Comparison of ENCODE assay signal across 8 cellular contexts in genomic region chr3:3196148-3196861, GRCh38. TPM values are rescaled to one million over a fixed set of nuclear protein-coding genes. Genes with fewer than 3 reads are reported as not detected.
DNase-seq lines count a peak whose midpoint lies in the region; ATAC-seq, FAIRE-seq and TF ChIP-seq lines count a peak whose summit lies in the region.

No MANE protein-coding gene starts in this region.

- H3K4me3 ChIP-seq in A549 (no peak overlapping the region), Panc1 (ENCODE audit: low read depth in 2 of 2, low read length in 2 of 2) (no peak overlapping the region), foreskin fibroblast (ENCODE audit: low read depth in 1 of 2, low read length in 2 of 2) (no peak overlapping the region)

- H3K36me3 ChIP-seq in Panc1 (ENCODE audit: control insufficient read depth, insufficient read depth, low read length): no peaks in the 10 kb centered on the region

- no peak overlapping the region for H3K4me2 ChIP-seq in A549

- no peak overlapping the region for H3K27ac Mint-ChIP-seq in stimulated activated memory B cell treated with anti-CD40 and anti-IgM and Interleukin-4, amounts not matched to agents 10 μg/mL and 1 μg/mL and 100 μg/mL, for 72 hours

- peak; percentile 31 to 67; a peak in 3 of 5 replicates for TF ChIP-seq RAD21 in A549 (conservative IDR thresholded peaks at IDR 0.05 in 1 of 2, IDR thresholded peaks at IDR 0.05 in 1 of 2)

- no peak for TF ChIP-seq EP300 in A549 (IDR thresholded peaks at IDR 0.05)

- POLR2A ChIA-PET in A549 (lab: Yijun Ruan, JAX) (no interaction called here), Panc1 (lab: Charles Lee) (no interaction called here)

- no peak for FAIRE-seq in A549 (lab: Jason Lieb, UNC)

- intact Hi-C loops in Panc1 (cut with micrococcal nuclease; ENCODE audit: unreplicated experiment): loop anchor here (1.0 kb wide), 1 partner anchor 1094 kb away; no protein-coding TSS in a partner anchor

- no peak overlapping the region for H3K4me3 Mint-ChIP-seq in stimulated activated memory B cell treated with anti-CD40 and anti-IgM and Interleukin-4, amounts not matched to agents 10 μg/mL and 1 μg/mL and 100 μg/mL, for 72 hours

- no peaks in the 10 kb centered on the region for H3K36me3 Mint-ChIP-seq in stimulated activated memory B cell treated with anti-CD40 and anti-IgM and Interleukin-4, amounts not matched to agents 10 μg/mL and 1 μg/mL and 100 μg/mL, for 72 hours

- H3K4me1 ChIP-seq in A549: no peaks in the 10 kb centered on the region
- H3K4me1 ChIP-seq in Panc1 (ENCODE audit: control insufficient read depth, insufficient read depth, low read length): no peaks in the 10 kb centered on the region

- H3K27ac ChIP-seq in A549 (no peak overlapping the region), Panc1 (ENCODE audit: low read length) (no peak overlapping the region)

- in situ Hi-C loops in Panc1 (cut with HindIII; ENCODE audit: low pct_unique_long_range_greater_than_20kb, low sequenced_read_pairs): no loop called here

- peaks cover 8% of the 10 kb centered on the region for H3K27me3 Mint-ChIP-seq in stimulated activated memory B cell treated with anti-CD40 and anti-IgM and Interleukin-4, amounts not matched to agents 10 μg/mL and 1 μg/mL and 100 μg/mL, for 72 hours

- peak; percentile 38; the same call in 2 of the 3 replicates for TF ChIP-seq CTCF in A549 (IDR thresholded peaks at IDR 0.05)
- TF ChIP-seq CTCF in GM10266 (IDR thresholded peaks at IDR 0.05; ENCODE audit: control insufficient read depth, insufficient read depth, low read depth, missing control alignments): peak; percentile 48
- peak; percentile 77 for TF ChIP-seq CTCF in Panc1 (IDR thresholded peaks at IDR 0.05)
- peak; percentile 40 for TF ChIP-seq CTCF in foreskin fibroblast (IDR thresholded peaks at IDR 0.05; ENCODE audit: low read depth, low read length)

- peaks cover 9% of the 10 kb centered on the region for H3K4me1 Mint-ChIP-seq in stimulated activated memory B cell treated with anti-CD40 and anti-IgM and Interleukin-4, amounts not matched to agents 10 μg/mL and 1 μg/mL and 100 μg/mL, for 72 hours

- DNase-seq in A549 (ENCODE audit: low read depth in 1 of 2, low spot score in 1 of 2) (peak; percentile 13 to 22), GM10266 (ENCODE audit: extremely low spot score) (no peak), Panc1 (ENCODE audit: low read depth, low spot score) (no peak), foreskin fibroblast (peak in 1 of 2 donors; percentile 12)
- DNase-seq in activated CD4-positive, CD25-positive, alpha-beta regulatory T cell (lab: John Stamatoyannopoulos, UW): no peak

- CTCF ChIA-PET in A549 (lab: Yijun Ruan, JAX) (interaction anchor here (0.8 kb wide), 1 partner anchor 1093 kb away, joined by 3 read pairs; no protein-coding TSS in a partner anchor), Panc1 (lab: Charles Lee) (no interaction called here)

- no peak for TF ChIP-seq POLR2A in A549 (IDR thresholded peaks at IDR 0.05; ENCODE audit: low read length)

- ATAC-seq in A549 (peak in 1 of 2 experiments; percentile 75; a peak in 4 of 6 replicates), Panc1 (0 out of 2 replicates have a peak, but pooled peaks have one; percentile 63), HG02588 (IDR thresholded peaks at IDR 0.05; ENCODE audit: unreplicated experiment) (no peak), GM21423 (IDR thresholded peaks at IDR 0.05; ENCODE audit: unreplicated experiment) (no peak)
- ATAC-seq in stimulated activated memory B cell treated with anti-CD40 and anti-IgM and Interleukin-4, amounts not matched to agents 10 μg/mL and 1 μg/mL and 100 μg/mL, for 72 hours: no peak

- WGBS in A549 (ENCODE audit: missing lambda C conversion rate): 45% methylated on average over 6 of the region's 6 CpGs

- no peaks in the 10 kb centered on the region; the same call in 1 of the 2 replicates for H3K27me3 ChIP-seq in Panc1 (ENCODE audit: control insufficient read depth, insufficient read depth, low read length)

- H3K9me3 ChIP-seq in A549 (no peaks in the 10 kb centered on the region), Panc1 (ENCODE audit: control insufficient read depth, insufficient read depth, low read depth, low read length) (no peaks in the 10 kb centered on the region)

- no peaks in the 10 kb centered on the region for H3K9me3 Mint-ChIP-seq in stimulated activated memory B cell treated with anti-CD40 and anti-IgM and Interleukin-4, amounts not matched to agents 10 μg/mL and 1 μg/mL and 100 μg/mL, for 72 hours

- BruUV-seq in Panc1 (replicated peaks; lab: Mats Ljungman, UMichigan): no TSS peak

TF ChIP-seq in A549, 52 proteins besides CTCF, POLR2A, EP300 and RAD21:
- TF ChIP-seq SMC3 (IDR thresholded peaks at IDR 0.05): 0 out of 3 replicates have a peak, but pooled peaks have one; percentile 25
- TF ChIP-seq KDM5A (IDR thresholded peaks at IDR 0.05): no peak

RNA-seq across cellular contexts. Expression of gene CRBN, which starts 16.8 kb away (rescaled TPM):
- polyA plus RNA-seq in A549 (2011; rRNA removed) (36.5 and 41.0 TPM in 2 replicates), A549 (2017; fragmentation: RNase III; extraction: RNeasy Plus Mini Kit Qiagen cat#74134 plus additional on column Dnase treatment) (21.8 to 28.1 TPM (median 25.8 TPM) in 3 replicates)
- polyA plus RNA-seq in A549 (2012; cell fraction: cytosol; rRNA removed): 13.6 and 13.7 TPM in 2 replicates
- 16.5 and 29.3 TPM in 2 replicates for polyA plus RNA-seq in A549 (2012; cell fraction: nucleus; rRNA removed)
- polyA minus RNA-seq in A549 (2011; rRNA and poly(A)+ RNA removed): 31.8 and 39.8 TPM in 2 replicates
- 18.7 TPM for total RNA-seq in Panc1 (2021; ENCODE audit: unreplicated experiment)
- 12.3 TPM for polyA plus RNA-seq in Panc1 (2012; ENCODE audit: insufficient read length)

Comparison
In these comparisons a context has a peak if more than half of its experiments do, and no peak if none do; other contexts are left out.
1. DNase-seq: peak in A549 (2 of 2); none in GM10266 (single experiment), Panc1 (single experiment) and activated CD4-positive, CD25-positive, alpha-beta regulatory T cell (0 of 4).
2. Peak in every context shown above with its lines, with median percentiles within 50 percentile points of each other: CTCF ChIP-seq.